In genomic region chr9:71368157-71368556, GRCh38 we compare ENCODE assay signal across 19 cellular contexts.
DNase-seq lines count a peak whose midpoint lies in the region; ATAC-seq, FAIRE-seq and TF ChIP-seq lines count a peak whose summit lies in the region.
"Had no signal": no experiment of that assay in that cellular context is flagged by ENCODE, and none has a peak within 500 bp of the region (broad histone marks: within the 10 kb centered on the region; RNA-seq: fewer than 3 reads in every experiment).

No MANE protein-coding gene starts in this region.

- FAIRE-seq in H1 (lab: Jason Lieb, UNC), result peak; percentile 81
- FAIRE-seq in small intestine (lab: Jason Lieb, UNC), result no peak
- FAIRE-seq: A204.1, GM12892 had no signal

- WGBS in heart right ventricle, 2 donors, result 4 to 5% methylated on average over 1 of the region's 1 CpG
- 31% methylated on average over 1 of the region's 1 CpG; no CpG with 5 or more reads in 1 of the 2 experiments for WGBS in H1 (ENCODE audit: extremely low coverage in 1 of 2, insufficient coverage in 1 of 2, insufficient read length in 1 of 2, insufficient replicate concordance in 2 of 2, low coverage in 1 of 2, low lambda C conversion rate in 2 of 2, missing lambda C conversion rate in 1 of 2), 2 experiments
- WGBS in transverse colon (ENCODE audit: low coverage in 1 of 2), 2 donors, result 0 to 10% methylated on average over 1 of the region's 1 CpG
- WGBS in small intestine, 3 donors, result 6 to 14% (median 11%) methylated on average over 1 of the region's 1 CpG

- no peak overlapping the region for H3K23ac ChIP-seq in H1 (ENCODE audit: insufficient read length)

- no peak overlapping the region for H3K14ac ChIP-seq in H1 (ENCODE audit: insufficient read length)

- TF ChIP-seq EP300 in H1 (IDR thresholded peaks at IDR 0.05; ENCODE audit: borderline replicate concordance in 1 of 2, low read depth in 2 of 2, low read length in 2 of 2) (no peak), transverse colon (IDR thresholded peaks at IDR 0.05; ENCODE audit: low read depth) (no peak)

- no peak overlapping the region for H4K5ac ChIP-seq in H1 (ENCODE audit: insufficient read length, low read depth, low read length)

- no peak overlapping the region for H2BK20ac ChIP-seq in H1 (ENCODE audit: low read length)

- H3K23me2 ChIP-seq in H1 (ENCODE audit: low read depth, low read length), result no peaks in the 10 kb centered on the region

- H3K9me3 ChIP-seq in heart right ventricle (peaks cover 0 to 13% (median 0%) of the 10 kb centered on the region in 11 donors), H1 (ENCODE audit: insufficient read depth in 2 of 2, low read depth in 1 of 2, low read length in 1 of 2) (no peaks in the 10 kb centered on the region), transverse colon (no peaks in the 10 kb centered on the region), small intestine (ENCODE audit: control insufficient read depth, low read depth) (no peaks in the 10 kb centered on the region), A673 (ENCODE audit: low read depth, low read length, poor library complexity, severe bottlenecking) (no peaks in the 10 kb centered on the region)
- H3K9me3 ChIP-seq: Caco-2 had no signal

- in situ Hi-C loops in transverse colon (cut with MboI; ENCODE audit: low pct_ligation_motif_present in 1 of 4, low pct_unique_long_range_greater_than_20kb in 1 of 4, low sequenced_read_pairs in 3 of 4), result no loop called here

- H4K20me1 ChIP-seq in H1 (replicated peaks in 1 of 2; ENCODE audit: control insufficient read depth in 1 of 2, insufficient read depth in 2 of 2, low read length in 2 of 2), result no peaks in the 10 kb centered on the region

- H2BK120ac ChIP-seq in H1 (replicated peaks; ENCODE audit: low read depth, low read length), result no peak overlapping the region

- TF ChIP-seq CTCF in heart right ventricle (IDR thresholded peaks at IDR 0.05), result no peak
- no peak for TF ChIP-seq CTCF in H1 (IDR thresholded peaks at IDR 0.05; ENCODE audit: control extremely low read depth in 1 of 3, insufficient read depth in 1 of 3, low read depth in 1 of 3, low read length in 3 of 3)
- TF ChIP-seq CTCF in transverse colon (IDR thresholded peaks at IDR 0.05), result no peak
- TF ChIP-seq CTCF in A673 (conservative IDR thresholded peaks at IDR 0.05; ENCODE audit: low read depth, low read length), result no peak

- H2BK15ac ChIP-seq in H1 (ENCODE audit: low read length), result no peak overlapping the region

- H3K27ac ChIP-seq in heart right ventricle (no peak overlapping the region), H1 (ENCODE audit: low read depth, low read length) (no peak overlapping the region), transverse colon (no peak overlapping the region), small intestine (ENCODE audit: low read depth in 1 of 2, low read length in 1 of 2) (no peak overlapping the region), A673 (ENCODE audit: low read depth, low read length, poor library complexity, severe bottlenecking) (no peak overlapping the region)

- TF ChIP-seq POLR2A in H1 (IDR thresholded peaks at IDR 0.05; ENCODE audit: control extremely low read depth in 1 of 2, low read depth in 2 of 2, low read length in 2 of 2), result no peak
- no peak for TF ChIP-seq POLR2A in transverse colon (IDR thresholded peaks at IDR 0.05)

- H4K91ac ChIP-seq in H1 (replicated peaks; ENCODE audit: insufficient read length, low read length), result no peak overlapping the region

- no peak overlapping the region for H3K4me2 ChIP-seq in H1 (ENCODE audit: insufficient read depth in 1 of 2, low read depth in 2 of 2, low read length in 2 of 2)

- H3K79me2 ChIP-seq in H1 (ENCODE audit: control insufficient read depth in 1 of 2, insufficient read depth in 2 of 2, low read length in 2 of 2), result no peaks in the 10 kb centered on the region

- ATAC-seq in left cardiac atrium (no peak), heart right ventricle (no peak), GM21515 (IDR thresholded peaks at IDR 0.05; ENCODE audit: unreplicated experiment) (no peak)
- ATAC-seq: PC-3 had no signal

- H2AFZ ChIP-seq in H1 (ENCODE audit: low read length), result no peak overlapping the region

- H3K4ac ChIP-seq in H1 (replicated peaks; ENCODE audit: insufficient read length, low read depth, low read length), result no peak overlapping the region

- H2BK5ac ChIP-seq in H1 (ENCODE audit: low read depth, low read length), result no peak overlapping the region

- CTCF ChIA-PET in H1 (lab: Charles Lee; ENCODE audit: partially characterized antibody), result interaction anchor here (1.2 to 2.1 kb wide), 2 partner anchors 11 to 13 kb away, joined by 4 to 6 read pairs; no protein-coding TSS in a partner anchor
- CTCF ChIA-PET in A673 (lab: Charles Lee), result no interaction called here

- no peak overlapping the region for H3K18ac ChIP-seq in H1 (ENCODE audit: extremely low read depth, low read length)

- H3K4me3 ChIP-seq in heart right ventricle (no peak overlapping the region), H1 (ENCODE audit: extremely low read depth in 1 of 4, insufficient read depth in 2 of 4, low read depth in 3 of 4, low read length in 4 of 4) (no peak overlapping the region), transverse colon (no peak overlapping the region), small intestine (ENCODE audit: low read depth in 1 of 2, low read length in 2 of 2) (no peak overlapping the region), A673 (ENCODE audit: low read depth, low read length, poor library complexity, severe bottlenecking) (no peak overlapping the region)

- TF ChIP-seq RAD21 in H1 (IDR thresholded peaks at IDR 0.05 in 1 of 2, conservative IDR thresholded peaks at IDR 0.05 in 1 of 2; ENCODE audit: low read depth in 2 of 2, low read length in 2 of 2), result no peak; a peak in 1 of 4 replicates

- H4K8ac ChIP-seq in H1 (ENCODE audit: extremely low read depth, insufficient read depth, low read length), result no peak overlapping the region

- BruUV-seq in A673 (replicated peaks; lab: Mats Ljungman, UMichigan), result no TSS peak

- intact Hi-C loops in left cardiac atrium (cut with DNase I) (no loop called here), heart right ventricle (cut with DNase I) (no loop called here), transverse colon (cut with DNase I; ENCODE audit: low total_unique reads) (no loop called here), A673 (cut with micrococcal nuclease; ENCODE audit: unreplicated experiment) (no loop called here)

- H3K56ac ChIP-seq in H1 (replicated peaks; ENCODE audit: insufficient read length, low read depth, low read length), result no peak overlapping the region

- H2BK12ac ChIP-seq in H1 (ENCODE audit: low read depth, low read length), result no peak overlapping the region

- POLR2A ChIA-PET in H1 (lab: Charles Lee; ENCODE audit: partially characterized antibody), result interaction anchor here (0.9 to 1.1 kb wide), 2 partner anchors 11 to 79 kb away, joined by 3 read pairs; no protein-coding TSS in a partner anchor
- POLR2A ChIA-PET in A673 (lab: Charles Lee; ENCODE audit: low non-redundant PET), result no interaction called here

- no peak overlapping the region for H2AK5ac ChIP-seq in H1 (ENCODE audit: low read depth, low read length)

- H3K27me3 ChIP-seq in heart right ventricle (no peaks in the 10 kb centered on the region), H1 (replicated peaks in 1 of 4; ENCODE audit: control insufficient read depth in 3 of 4, extremely low read depth in 1 of 4, insufficient read depth in 3 of 4, low read length in 3 of 4) (no peaks in the 10 kb centered on the region), transverse colon (no peaks in the 10 kb centered on the region), small intestine (ENCODE audit: control insufficient read depth in 2 of 2, insufficient read depth in 2 of 2, low read length in 2 of 2) (no peaks in the 10 kb centered on the region), A673 (replicated peaks; ENCODE audit: insufficient read depth, low read depth, low read length, poor library complexity) (peaks cover 9% of the 10 kb centered on the region)

- peak; percentile 20 for DNase-seq in left cardiac atrium
- DNase-seq in heart right ventricle, result no peak
- DNase-seq in H1 (ENCODE audit: low read depth in 1 of 2, low spot score in 2 of 2), result no peak
- DNase-seq in medulla oblongata (ENCODE audit: extremely low spot score), result peak; percentile 7
- peak; percentile 22 for DNase-seq in transverse colon
- no peak for DNase-seq in small intestine
- DNase-seq in A673 (ENCODE audit: low spot score), result no peak
- DNase-seq: Caco-2, DMS79, GDM1, GOT3, KG1, NCI-H1092 treated with DMSO at 0.1 percent for 48 hours, NCI-H187, NCI-H446, PC-3 had no signal

- H3K9ac ChIP-seq in H1 (replicated peaks in 1 of 4; ENCODE audit: extremely low read depth in 1 of 4, low read depth in 3 of 4, low read length in 3 of 4), result no peak overlapping the region

- H3K79me1 ChIP-seq in H1 (ENCODE audit: low read depth, low read length), result no peaks in the 10 kb centered on the region

- H3K4me1 ChIP-seq in heart right ventricle, result no peaks in the 10 kb centered on the region
- peaks cover 3 to 22% (median 14%) of the 10 kb centered on the region in 4 experiments for H3K4me1 ChIP-seq in H1 (replicated peaks in 1 of 4; ENCODE audit: control insufficient read depth in 3 of 4, insufficient read depth in 4 of 4, low read length in 3 of 4)
- peaks cover 0 to 14% (median 0%) of the 10 kb centered on the region in 4 donors for H3K4me1 ChIP-seq in transverse colon
- H3K4me1 ChIP-seq in small intestine (ENCODE audit: control insufficient read depth in 2 of 2, insufficient read depth in 1 of 2, low read depth in 1 of 2, low read length in 1 of 2), result no peaks in the 10 kb centered on the region
- H3K4me1 ChIP-seq in A673 (ENCODE audit: insufficient read depth, low read length, poor library complexity, severe bottlenecking), result no peaks in the 10 kb centered on the region
- H3K4me1 ChIP-seq: Caco-2 had no signal

- no peaks in the 10 kb centered on the region for H3K36me3 ChIP-seq in heart right ventricle
- no peaks in the 10 kb centered on the region for H3K36me3 ChIP-seq in H1 (ENCODE audit: control insufficient read depth in 2 of 4, insufficient read depth in 4 of 4, low read length in 3 of 4)
- no peaks in the 10 kb centered on the region for H3K36me3 ChIP-seq in transverse colon
- H3K36me3 ChIP-seq in small intestine (ENCODE audit: control insufficient read depth in 2 of 2, insufficient read depth in 2 of 2, low read length in 2 of 2), result no peaks in the 10 kb centered on the region
- no peaks in the 10 kb centered on the region for H3K36me3 ChIP-seq in A673 (ENCODE audit: insufficient read depth, low read length, poor library complexity, severe bottlenecking)

TF ChIP-seq in H1, 55 proteins besides CTCF, POLR2A, EP300 and RAD21:
- TF ChIP-seq TCF12 (IDR thresholded peaks at IDR 0.05; ENCODE audit: low read depth, low read length) (no peak), TEAD4 (IDR thresholded peaks at IDR 0.05; ENCODE audit: low read depth, low read length) (no peak), KDM4A (IDR thresholded peaks at IDR 0.05; ENCODE audit: low read depth, low read length, severe bottlenecking) (no peak), CTBP2 (IDR thresholded peaks at IDR 0.05; ENCODE audit: borderline replicate concordance, insufficient read depth, insufficient read length, low read length) (no peak)

Comparison
In these comparisons a context has a peak if more than half of its experiments do, and no peak if none do; other contexts are left out.
1. DNase-seq: peak in left cardiac atrium (single experiment), medulla oblongata (single experiment) and transverse colon (single experiment); none in heart right ventricle (0 of 2), H1 (0 of 2), small intestine (single experiment) and A673 (single experiment).